8 cellular contexts compared by ENCODE assay signal in genomic region chr18:58225101-58225500, GRCh38.
DNase-seq lines count a peak whose midpoint lies in the region; ATAC-seq, FAIRE-seq and TF ChIP-seq lines count a peak whose summit lies in the region.

No MANE protein-coding gene starts in this region.

- H3K27me3 ChIP-seq in mesenchymal stem cell (ENCODE audit: control insufficient read depth in 1 of 2, insufficient read depth in 1 of 2, low read length in 2 of 2) (no peaks in the 10 kb centered on the region), MG63 (no peaks in the 10 kb centered on the region)

- no peak overlapping the region for H3K4ac ChIP-seq in mesenchymal stem cell (ENCODE audit: low read depth in 1 of 2, low read length in 2 of 2)

- H3K23ac ChIP-seq in mesenchymal stem cell (ENCODE audit: low read length in 2 of 2): no peak overlapping the region

- H2BK15ac ChIP-seq in mesenchymal stem cell (ENCODE audit: low read depth, poor library complexity, severe bottlenecking): no peak overlapping the region

- H3K79me1 ChIP-seq in mesenchymal stem cell (replicated peaks; ENCODE audit: low read length, poor library complexity, severe bottlenecking): peaks cover 24% of the 10 kb centered on the region

- no peak overlapping the region for H3K14ac ChIP-seq in mesenchymal stem cell (ENCODE audit: low read length in 2 of 2)

- H3K27ac ChIP-seq in mesenchymal stem cell (ENCODE audit: low read length, poor library complexity, severe bottlenecking): no peak overlapping the region

- H3K4me1 ChIP-seq in mesenchymal stem cell (ENCODE audit: control insufficient read depth, insufficient read depth, low read depth, low read length): peaks cover 17% of the 10 kb centered on the region

- H3K9me3 ChIP-seq in mesenchymal stem cell (ENCODE audit: control insufficient read depth, low read length): no peaks in the 10 kb centered on the region
- H3K9me3 ChIP-seq in MG63: no peaks in the 10 kb centered on the region

- H3K9ac ChIP-seq in mesenchymal stem cell (ENCODE audit: low read length): peak overlapping the region; percentile 80

- H2BK5ac ChIP-seq in mesenchymal stem cell (ENCODE audit: low read depth, low read length, poor library complexity, severe bottlenecking): no peak overlapping the region

- ATAC-seq in GM21515 (IDR thresholded peaks at IDR 0.05; ENCODE audit: unreplicated experiment) (peak; percentile 80), HG03565 (IDR thresholded peaks at IDR 0.05; ENCODE audit: unreplicated experiment) (peak; percentile 81), left colon (no peak)

- intact Hi-C loops in left colon (cut with DNase I, micrococcal nuclease): no loop called here

- peak overlapping the region in 1 of 2 experiments; percentile 60 for H2BK12ac ChIP-seq in mesenchymal stem cell (ENCODE audit: low read length in 2 of 2)

- no peak overlapping the region for H2BK120ac ChIP-seq in mesenchymal stem cell (ENCODE audit: low read depth, low read length)

- DNase-seq in GM12891 (ENCODE audit: insufficient read length, low spot score) (peak; percentile 23), mesenchymal stem cell (peak; percentile 37), MG63 (no peak), left colon (no peak), cortex of kidney (lab: John Stamatoyannopoulos, UW) (no peak), NCI-H2227 (lab: John Stamatoyannopoulos, UW; ENCODE audit: unreplicated experiment) (no peak)

- H3K36me3 ChIP-seq in mesenchymal stem cell (ENCODE audit: control insufficient read depth in 1 of 2, insufficient read depth in 2 of 2, low read depth in 1 of 2, low read length in 2 of 2) (peaks cover 0 to 7% of the 10 kb centered on the region in 2 experiments), MG63 (no peaks in the 10 kb centered on the region)

- no peak overlapping the region for H4K8ac ChIP-seq in mesenchymal stem cell (ENCODE audit: low read length)

- no peak overlapping the region for H2AK5ac ChIP-seq in mesenchymal stem cell (ENCODE audit: low read length, severe bottlenecking)

- no peak for TF ChIP-seq POLR2A in GM12891 (IDR thresholded peaks at IDR 0.05; ENCODE audit: low read depth, low read length)

- H2AFZ ChIP-seq in mesenchymal stem cell (ENCODE audit: low read depth, low read length): no peak overlapping the region

- no peak for FAIRE-seq in GM12891 (lab: Jason Lieb, UNC)

- H3K18ac ChIP-seq in mesenchymal stem cell (ENCODE audit: low read depth in 1 of 2, low read length in 2 of 2): peak overlapping the region in 1 of 2 experiments; percentile 40

- 88% methylated on average over 6 of the region's 6 CpGs for WGBS in mesenchymal stem cell

- no peak overlapping the region for H3K4me2 ChIP-seq in mesenchymal stem cell (ENCODE audit: low read length, poor library complexity, severe bottlenecking)

- H3K4me3 ChIP-seq in mesenchymal stem cell (ENCODE audit: insufficient read depth in 1 of 2, low read depth in 1 of 2, low read length in 2 of 2): no peak overlapping the region
- H3K4me3 ChIP-seq in MG63: no peak overlapping the region

- H4K91ac ChIP-seq in mesenchymal stem cell (ENCODE audit: low read length): no peak overlapping the region

TF ChIP-seq in GM12891, 5 proteins besides CTCF, POLR2A, EP300 and RAD21:
- TF ChIP-seq POU2F2 (IDR thresholded peaks at IDR 0.05; ENCODE audit: low read depth, low read length): no peak
- no peak for TF ChIP-seq POLR2AphosphoS5 (IDR thresholded peaks at IDR 0.05; ENCODE audit: low read depth, low read length)
- no peak for TF ChIP-seq TAF1 (IDR thresholded peaks at IDR 0.05; ENCODE audit: low read depth, low read length)
- TF ChIP-seq PAX5 (IDR thresholded peaks at IDR 0.05; ENCODE audit: insufficient read depth, low read length, severe bottlenecking): no peak
- 0 out of 2 replicates have a peak, but pooled peaks have one; percentile 4 for TF ChIP-seq SPI1 (IDR thresholded peaks at IDR 0.05; ENCODE audit: low read depth, low read length)

Comparison
In these comparisons a context has a peak if more than half of its experiments do, and no peak if none do; other contexts are left out.
1. DNase-seq: peak in GM12891 (single experiment) and mesenchymal stem cell (single experiment); none in MG63 (single experiment), left colon (0 of 2), cortex of kidney (single experiment) and NCI-H2227 (single experiment).